9 cellular contexts compared by ENCODE assay signal in the genomic region with DNA sequence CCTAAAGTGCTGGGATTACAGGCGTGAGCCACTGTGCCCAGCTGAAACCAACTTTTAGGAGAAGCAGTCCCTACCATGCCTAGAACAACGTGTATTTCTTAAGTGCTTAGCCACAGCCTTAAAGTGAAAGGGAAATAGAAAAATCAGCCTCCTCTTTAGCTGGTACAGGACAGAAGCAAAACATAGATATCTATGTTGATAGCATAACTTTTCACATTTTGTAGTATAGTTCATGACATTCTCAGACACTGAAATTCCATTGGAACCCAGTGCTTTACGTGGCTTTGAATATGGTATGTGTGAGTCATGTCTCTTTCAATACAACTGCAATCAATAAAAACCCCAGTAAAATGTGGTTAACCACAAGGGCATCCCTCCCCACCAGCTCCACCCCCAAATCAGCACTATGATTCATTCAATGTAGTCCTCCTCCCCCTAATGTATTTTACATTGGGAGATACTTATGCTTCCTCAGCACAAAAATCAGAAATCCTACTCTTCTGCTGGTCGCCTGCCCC. TPM values are rescaled to one million over a fixed set of nuclear protein-coding genes. Genes with fewer than 3 reads are reported as not detected.
DNase-seq lines count a peak whose midpoint lies in the region; ATAC-seq and TF ChIP-seq lines count a peak whose summit lies in the region.
"Had no signal": no experiment of that assay in that cellular context is flagged by ENCODE, and none has a peak within 500 bp of the region (broad histone marks: within the 10 kb centered on the region; RNA-seq: fewer than 3 reads in every experiment).

No MANE protein-coding gene starts in this region.

- H4K20me1 ChIP-seq in BLaER1 = no peaks in the 10 kb centered on the region

- DNase-seq in HT1080 (ENCODE audit: low read depth) = peak; percentile 98
- DNase-seq in activated CD4-positive, alpha-beta T cell treated with anti-CD3 and anti-CD28 coated beads, Interleukin-2, amount 50 U/mL, for 24 hours (ENCODE audit: low read depth in 1 of 2, low spot score in 1 of 2) = peak; percentile 19 to 78
- DNase-seq in fibroblast of pulmonary artery (ENCODE audit: low read depth) = peak; percentile 95
- peak; percentile 17 to 27 for DNase-seq in stimulated activated CD8-positive, alpha-beta memory T cell treated with anti-CD3 and anti-CD28 coated beads, Interleukin-15, amount 100 ng/mL, for 4 hours (ENCODE audit: low read depth in 2 of 2)
- DNase-seq in psoas muscle = no peak
- no peak for DNase-seq in heart right ventricle

- H3K27me3 ChIP-seq in BLaER1 (no peaks in the 10 kb centered on the region), psoas muscle (ENCODE audit: insufficient read depth in 3 of 3, low read length in 2 of 3) (no peaks in the 10 kb centered on the region), heart right ventricle (peaks cover 0 to 29% (median 0%) of the 10 kb centered on the region in 7 donors)

- 71 to 76% (median 73%) methylated on average over 4 of the region's 4 CpGs for WGBS in psoas muscle, 3 donors
- WGBS in heart right ventricle, 2 donors = 79 to 90% methylated on average over 4 of the region's 4 CpGs

- H3K36me3 ChIP-seq in BLaER1 = no peaks in the 10 kb centered on the region
- H3K36me3 ChIP-seq in psoas muscle (ENCODE audit: insufficient read depth in 1 of 2, low read depth in 1 of 2) = no peaks in the 10 kb centered on the region
- no peaks in the 10 kb centered on the region for H3K36me3 ChIP-seq in heart right ventricle

- ATAC-seq in GM21526 (IDR thresholded peaks at IDR 0.05; ENCODE audit: low FRiP score, unreplicated experiment) (peak; percentile 75), psoas muscle (no peak), heart right ventricle (no peak)

- TF ChIP-seq CTCF in fibroblast of pulmonary artery (IDR thresholded peaks at IDR 0.05; ENCODE audit: low read length, missing control alignments) = no peak
- TF ChIP-seq CTCF in psoas muscle (IDR thresholded peaks at IDR 0.05) = no peak
- no peak for TF ChIP-seq CTCF in heart right ventricle (IDR thresholded peaks at IDR 0.05)

- H3K9ac ChIP-seq in BLaER1 = no peak overlapping the region
- H3K9ac ChIP-seq: parathyroid adenoma had no signal

- no peak overlapping the region for H3K4me3 ChIP-seq in BLaER1
- no peak overlapping the region for H3K4me3 ChIP-seq in fibroblast of pulmonary artery (replicated peaks; ENCODE audit: low read depth, low read length)
- H3K4me3 ChIP-seq in psoas muscle = no peak overlapping the region
- H3K4me3 ChIP-seq in heart right ventricle = no peak overlapping the region

- intact Hi-C loops in psoas muscle (cut with DNase I) = loop anchor here in 1 of 2 donors (10.0 kb wide), 1 partner anchor 88 kb away; no protein-coding TSS in a partner anchor
- intact Hi-C loops in heart right ventricle (cut with DNase I) = no loop called here

- H3K9me3 ChIP-seq in BLaER1 = no peaks in the 10 kb centered on the region
- no peaks in the 10 kb centered on the region for H3K9me3 ChIP-seq in psoas muscle
- no peaks in the 10 kb centered on the region for H3K9me3 ChIP-seq in heart right ventricle

- peak overlapping the region; percentile 55 for H3K4me2 ChIP-seq in BLaER1

- H3K4me1 ChIP-seq in BLaER1 = peaks cover 17% of the 10 kb centered on the region
- H3K4me1 ChIP-seq in psoas muscle = peaks cover 44% of the 10 kb centered on the region
- H3K4me1 ChIP-seq in heart right ventricle = peaks cover 4 to 72% (median 42%) of the 10 kb centered on the region in 9 donors
- H3K4me1 ChIP-seq: parathyroid adenoma had no signal

- H3K27ac ChIP-seq in BLaER1 = no peak overlapping the region
- no peak overlapping the region for H3K27ac ChIP-seq in psoas muscle
- H3K27ac ChIP-seq in heart right ventricle = peak overlapping the region in 2 of 10 donors; percentile 26 to 75
- H3K27ac ChIP-seq: parathyroid adenoma had no signal

RNA-seq across cellular contexts. Expression of a gene that starts 32.1 kb away (rescaled TPM):
- 2.4 and 3.2 TPM in 2 replicates for total RNA-seq in HT1080 (2014; rRNA removed; shearing (Covaris generic))
- polyA plus RNA-seq in HT1080 (2015; cell fraction: cytosol; rRNA removed) = 6.3 and 8.1 TPM in 2 replicates
- 27.5 and 33.7 TPM in 2 replicates for polyA plus RNA-seq in HT1080 (2015; cell fraction: nucleus; rRNA removed)
- 10 to 100 TPM in 2 of 4 donors, 1 to 10 TPM in 2; 5.1 to 35.4 (median 15.4) TPM for total RNA-seq in psoas muscle
- polyA plus RNA-seq in psoas muscle = 1 to 10 TPM in 2 of 3 donors, under 1 TPM in 1; 0.43 to 4.9 (median 1.9) TPM
- 10 to 100 TPM in 5 of 10 donors, 1 to 10 TPM in 5; 1.3 to 63.3 (median 9.0) TPM for total RNA-seq in heart right ventricle
- 1 to 10 TPM in 1 of 2 donors, under 1 TPM in 1; 0.51 to 1.7 TPM for polyA plus RNA-seq in heart right ventricle

Comparison
In these comparisons a context has a peak if more than half of its experiments do, and no peak if none do; other contexts are left out.
1. DNase-seq: peak in HT1080 (single experiment), activated CD4-positive, alpha-beta T cell treated with anti-CD3 and anti-CD28 coated beads, Interleukin-2, amount 50 U/mL, for 24 hours (2 of 2), fibroblast of pulmonary artery (single experiment) and stimulated activated CD8-positive, alpha-beta memory T cell treated with anti-CD3 and anti-CD28 coated beads, Interleukin-15, amount 100 ng/mL, for 4 hours (2 of 2); none in psoas muscle (0 of 2) and heart right ventricle (0 of 2).